11 cellular contexts compared by ENCODE assay signal in genomic region chr3:112038863-112039262, GRCh38. TPM values are rescaled to one million over a fixed set of nuclear protein-coding genes. Genes with fewer than 3 reads are reported as not detected.
DNase-seq lines count a peak whose midpoint lies in the region; ATAC-seq and TF ChIP-seq lines count a peak whose summit lies in the region.
"Had no signal": no experiment of that assay in that cellular context is flagged by ENCODE, and none has a peak within 500 bp of the region (broad histone marks: within the 10 kb centered on the region; RNA-seq: fewer than 3 reads in every experiment).

No MANE protein-coding gene starts in this region.

- H2AK5ac ChIP-seq in neuronal stem cell (ENCODE audit: low read depth, low read length) = no peak overlapping the region

- intact Hi-C loops in psoas muscle (cut with DNase I) = no loop called here

- no peak for TF ChIP-seq EP300 in Ishikawa (IDR thresholded peaks at IDR 0.05; ENCODE audit: borderline replicate concordance)

- WGBS in neuronal stem cell (ENCODE audit: extremely low coverage in 2 of 2, insufficient read length in 2 of 2, insufficient replicate concordance in 1 of 2), 2 donors = no CpG with 5 or more reads among the region's 3 CpGs
- 49 to 61% (median 58%) methylated on average over 3 of the region's 3 CpGs for WGBS in psoas muscle, 3 donors

- no peaks in the 10 kb centered on the region for H3K36me3 ChIP-seq in neuronal stem cell (replicated peaks in 1 of 2; ENCODE audit: control insufficient read depth in 2 of 2, insufficient read depth in 2 of 2, low read length in 2 of 2)
- H3K36me3 ChIP-seq in psoas muscle (ENCODE audit: insufficient read depth in 1 of 2, low read depth in 1 of 2) = no peaks in the 10 kb centered on the region

- H3K27me3 ChIP-seq in neuronal stem cell (ENCODE audit: control insufficient read depth in 3 of 3, insufficient read depth in 3 of 3, low read depth in 1 of 3, low read length in 3 of 3) = no peaks in the 10 kb centered on the region
- no peaks in the 10 kb centered on the region for H3K27me3 ChIP-seq in psoas muscle (ENCODE audit: insufficient read depth in 3 of 3, low read length in 2 of 3)

- H3K4me2 ChIP-seq in neuronal stem cell (ENCODE audit: insufficient read depth, low read length, poor library complexity, severe bottlenecking) = no peak overlapping the region

- H3K27me3 Mint-ChIP-seq in brain = no peaks in the 10 kb centered on the region

- no peak overlapping the region for H2BK5ac ChIP-seq in neuronal stem cell (ENCODE audit: low read length)

- TF ChIP-seq RAD21 in Ishikawa (IDR thresholded peaks at IDR 0.05; ENCODE audit: low read depth) = no peak

- H3K14ac ChIP-seq in neuronal stem cell (ENCODE audit: low read length) = no peak overlapping the region

- DNase-seq in neuronal stem cell (ENCODE audit: low spot score) (no peak), psoas muscle (no peak), MV-4-11 (lab: John Stamatoyannopoulos, UW) (no peak)
- DNase-seq: activated gamma-delta T cell, left cardiac atrium, NCI-H526 treated with DMSO at 0.1 percent for 48 hours had no signal

- no peak overlapping the region for H4K91ac ChIP-seq in neuronal stem cell (ENCODE audit: low read depth, low read length, poor library complexity)

- H3K36me3 Mint-ChIP-seq in brain = no peaks in the 10 kb centered on the region

- H3K4me3 ChIP-seq in neuronal stem cell (ENCODE audit: low read length in 2 of 2) = no peak overlapping the region
- H3K4me3 ChIP-seq in psoas muscle = no peak overlapping the region

- H3K23ac ChIP-seq in neuronal stem cell (ENCODE audit: low read depth, low read length, poor library complexity) = no peak overlapping the region

- no peak overlapping the region for H4K8ac ChIP-seq in neuronal stem cell (ENCODE audit: low read depth, low read length)

- H3K4ac ChIP-seq in neuronal stem cell (ENCODE audit: low read length) = no peak overlapping the region

- no peaks in the 10 kb centered on the region for H3K79me1 ChIP-seq in neuronal stem cell (ENCODE audit: low read depth, low read length)

- ATAC-seq in GM18519 (IDR thresholded peaks at IDR 0.05; ENCODE audit: low FRiP score, unreplicated experiment) (peak; percentile 67), GM18520 (IDR thresholded peaks at IDR 0.05; ENCODE audit: unreplicated experiment) (no peak), psoas muscle (no peak)
- ATAC-seq: left cardiac atrium had no signal

- H2BK15ac ChIP-seq in neuronal stem cell (ENCODE audit: low read length) = no peak overlapping the region

- TF ChIP-seq CTCF in brain (conservative IDR thresholded peaks at IDR 0.05) = no peak
- no peak for TF ChIP-seq CTCF in psoas muscle (IDR thresholded peaks at IDR 0.05)

- H3K4me1 ChIP-seq in neuronal stem cell (ENCODE audit: control insufficient read depth in 2 of 2, insufficient read depth in 1 of 2, low read depth in 1 of 2, low read length in 2 of 2) = peaks cover 0 to 45% of the 10 kb centered on the region in 2 donors
- peaks cover 2% of the 10 kb centered on the region for H3K4me1 ChIP-seq in psoas muscle

- no peak overlapping the region for H3K18ac ChIP-seq in neuronal stem cell (ENCODE audit: low read length)

- H3K27ac ChIP-seq in neuronal stem cell (replicated peaks; ENCODE audit: low read length) (no peak overlapping the region), psoas muscle (no peak overlapping the region)
- H3K27ac ChIP-seq: HL-60 had no signal

- peaks cover 44% of the 10 kb centered on the region for H3K4me1 Mint-ChIP-seq in brain

- no peak overlapping the region for H3K9ac ChIP-seq in neuronal stem cell (ENCODE audit: low read depth, low read length, poor library complexity)

- peaks cover 0 to 2% of the 10 kb centered on the region in 2 donors for H3K9me3 ChIP-seq in neuronal stem cell (replicated peaks in 1 of 2; ENCODE audit: control insufficient read depth in 2 of 2, insufficient read depth in 1 of 2, low read depth in 1 of 2, low read length in 2 of 2)
- H3K9me3 ChIP-seq in psoas muscle = no peaks in the 10 kb centered on the region

- H3K9me3 Mint-ChIP-seq in brain = peaks cover 0 to 4% (median 3%) of the 10 kb centered on the region in 5 experiments

- no peak overlapping the region for H2BK12ac ChIP-seq in neuronal stem cell (ENCODE audit: low read length)

- peak overlapping the region in 3 of 5 experiments; percentile 57 to 65 (median 58) for H3K27ac Mint-ChIP-seq in brain

- H3K4me3 Mint-ChIP-seq in brain = peak overlapping the region in 1 of 5 experiments; percentile 20

- no peak overlapping the region for H2BK120ac ChIP-seq in neuronal stem cell (ENCODE audit: low read depth, low read length)

- H2AFZ ChIP-seq in neuronal stem cell (ENCODE audit: low read length) = peak overlapping the region; percentile 30

TF ChIP-seq in Ishikawa, 13 proteins besides CTCF, POLR2A, EP300 and RAD21:
- no peak for TF ChIP-seq EGR1 (IDR thresholded peaks at IDR 0.05)
- TF ChIP-seq TEAD4 (IDR thresholded peaks at IDR 0.05) = peak; percentile 79
- TF ChIP-seq CEBPB (IDR thresholded peaks at IDR 0.05) = no peak
- TF ChIP-seq CREB1 (IDR thresholded peaks at IDR 0.05; ENCODE audit: low read depth) = no peak
- TF ChIP-seq USF1 (IDR thresholded peaks at IDR 0.05) = no peak
- TF ChIP-seq TAF1 (IDR thresholded peaks at IDR 0.05; ENCODE audit: low read depth) = no peak
TF ChIP-seq in Ishikawa: peak in this region for 1.

RNA-seq across cellular contexts. Expression of gene TMPRSS7, which starts 4.3 kb away (rescaled TPM):
- polyA plus RNA-seq in brain (ENCODE audit: insufficient read depth, low read depth, low replicate concordance) (not detected), psoas muscle (not detected)
- polyA plus RNA-seq in neuronal stem cell (2013, experiment 1 of 2) = 0.04 TPM
- 0.03 TPM for polyA plus RNA-seq in neuronal stem cell (2013, experiment 2 of 2)
- total RNA-seq in psoas muscle = not detected
- total RNA-seq: left cardiac atrium had no signal

RNA-seq across cellular contexts. Expression of gene TAGLN3, which starts 40.1 kb away (rescaled TPM):
- polyA plus RNA-seq in brain (ENCODE audit: insufficient read depth, low read depth, low replicate concordance) = 1,344 TPM
- 57.1 TPM for polyA plus RNA-seq in neuronal stem cell (2013, experiment 1 of 2)
- 53.3 TPM for polyA plus RNA-seq in neuronal stem cell (2013, experiment 2 of 2)
- total RNA-seq in psoas muscle = not detected
- under 1 TPM in 2 of 3 donors, not detected in 1; 0.21 to 0.66 TPM for polyA plus RNA-seq in psoas muscle
- total RNA-seq: left cardiac atrium had no signal

RNA-seq across cellular contexts. Expression of gene C3orf52, which starts 47.3 kb away (rescaled TPM):
- 0.27 TPM for polyA plus RNA-seq in brain (ENCODE audit: insufficient read depth, low read depth, low replicate concordance)
- polyA plus RNA-seq in neuronal stem cell (2013, experiment 1 of 2) = 1.4 TPM
- 1.6 TPM for polyA plus RNA-seq in neuronal stem cell (2013, experiment 2 of 2)
- 1 to 10 TPM in 3 of 4 donors, under 1 TPM in 1; 0.86 to 2.8 (median 2.0) TPM for total RNA-seq in psoas muscle
- 1 to 10 TPM in 2 of 3 donors, under 1 TPM in 1; 0.62 to 5.9 (median 1.9) TPM for polyA plus RNA-seq in psoas muscle

Comparison
In these comparisons a context has a peak if more than half of its experiments do, and no peak if none do; other contexts are left out.
1. RNA of gene TAGLN3, which starts 40.1 kb away (polyA plus RNA-seq): 1,344 TPM in brain (single experiment); 0.21 to 0.66 TPM in psoas muscle; every median in the first group is over 100 times any median in the second.